1 cellular context compared by ENCODE assay signal in the genomic region with DNA sequence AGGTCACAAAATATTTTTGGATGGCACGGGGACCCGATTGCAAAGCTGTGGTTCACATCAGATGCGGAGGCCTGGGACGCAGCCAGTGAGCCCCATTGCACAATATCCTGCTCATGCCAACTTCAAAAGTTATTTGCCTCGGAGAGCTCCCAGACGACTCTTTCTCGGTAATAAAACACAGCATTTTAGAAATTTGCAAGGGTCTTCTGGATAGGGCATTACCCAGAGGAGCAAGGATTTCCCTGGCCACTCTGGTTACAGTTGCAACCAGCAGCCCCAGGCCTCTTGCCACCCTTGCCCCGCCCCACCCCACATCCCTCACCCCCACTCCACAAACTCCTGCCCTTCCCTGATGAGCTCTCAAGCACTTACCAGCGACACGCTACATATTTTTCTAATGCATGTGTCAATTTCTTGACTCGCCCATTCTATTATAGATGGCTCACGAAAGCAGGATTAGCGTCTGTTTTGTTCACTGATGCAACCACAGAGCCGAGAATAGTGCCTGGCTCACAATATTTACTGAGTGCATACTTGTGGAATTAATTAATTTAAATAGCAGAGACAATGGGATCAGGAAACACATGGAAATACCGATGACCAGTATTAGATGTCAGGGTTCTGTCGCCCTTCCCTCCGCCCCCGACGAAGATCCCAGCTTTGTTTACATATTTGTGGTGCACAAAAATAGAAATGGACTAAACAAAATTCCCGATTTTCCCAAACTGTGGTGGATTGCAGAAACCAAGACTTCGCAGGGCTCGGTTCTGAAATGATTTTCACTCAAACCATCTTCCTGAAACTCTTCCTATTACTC.
TF ChIP-seq lines count a peak whose summit lies in the region.

No MANE protein-coding gene starts in this region.

TF ChIP-seq in HCT116, 20 proteins besides CTCF, POLR2A, EP300 and RAD21 (continued from another document):
- TF ChIP-seq REST (IDR thresholded peaks at IDR 0.05; ENCODE audit: low read depth), result no peak
